15 cellular contexts compared by ENCODE assay signal in the genomic region with DNA sequence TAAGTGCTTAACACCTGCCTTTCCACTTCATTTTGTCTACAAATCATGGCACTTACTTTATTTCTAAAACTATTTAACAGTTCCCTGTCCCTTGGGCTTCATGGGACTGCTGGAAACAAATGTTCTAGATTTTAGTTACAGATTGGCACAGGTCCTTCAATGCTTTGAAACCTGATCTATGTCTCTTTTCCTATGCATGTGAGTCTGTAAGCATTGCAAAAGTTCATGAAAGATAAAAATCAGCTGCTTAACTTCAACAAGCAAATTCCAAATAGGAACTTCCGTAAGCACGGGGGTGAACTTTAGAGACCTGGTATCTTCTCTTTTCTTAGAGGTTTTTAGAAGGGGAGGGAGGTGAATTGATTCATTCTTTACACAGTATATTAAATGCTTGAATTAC. TPM values are rescaled to one million over a fixed set of nuclear protein-coding genes. Genes with fewer than 3 reads are reported as not detected.
"Had no signal": no experiment of that assay in that cellular context is flagged by ENCODE, and none has a peak within 500 bp of the region (broad histone marks: within the 10 kb centered on the region; RNA-seq: fewer than 3 reads in every experiment).

No MANE protein-coding gene starts in this region.

- H3K27ac ChIP-seq: body of pancreas, esophagus muscularis mucosa, gastrocnemius medialis, heart right ventricle, left ventricle myocardium inferior, upper lobe of right lung had no signal

- DNase-seq: activated naive CD4-positive, alpha-beta T cell treated with anti-CD3 and anti-CD28 coated beads, Interleukin-2, amount 50 U/mL, for 16 hours; amniotic stem cell; body of pancreas; dermis blood vessel endothelial cell; gastrocnemius medialis; heart right ventricle; left ventricle myocardium inferior; mesenchymal stem cell; stimulated activated CD4-positive, alpha-beta T cell treated with anti-CD3 and anti-CD28 coated beads, Interleukin-15, amount 100 ng/mL, for 24 hours; stimulated activated CD4-positive, alpha-beta T cell treated with anti-CD3 and anti-CD28 coated beads, Interleukin-4, amount 100 ng/mL, for 24 hours; T-helper 17 cell; upper lobe of right lung had no signal

- H3K9me3 Mint-ChIP-seq: neural crest cell; stimulated activated naive CD8-positive, alpha-beta T cell treated with anti-CD3 and anti-CD28 coated beads, Interleukin-15, Interleukin-2, amounts not matched to agents 100 ng/mL and 50 ng/mL, for 24 hours had no signal

- H3K36me3 ChIP-seq: gastrocnemius medialis, left ventricle myocardium inferior, upper lobe of right lung had no signal

- H3K9me3 ChIP-seq: body of pancreas, esophagus muscularis mucosa, gastrocnemius medialis, heart right ventricle, left ventricle myocardium inferior, upper lobe of right lung had no signal

- H3K4me3 Mint-ChIP-seq: neural crest cell; stimulated activated naive CD8-positive, alpha-beta T cell treated with anti-CD3 and anti-CD28 coated beads, Interleukin-15, Interleukin-2, amounts not matched to agents 100 ng/mL and 50 ng/mL, for 24 hours; T-helper 17 cell had no signal

- H3K27me3 ChIP-seq: body of pancreas, esophagus muscularis mucosa had no signal

- H3K4me1 ChIP-seq: body of pancreas, esophagus muscularis mucosa, gastrocnemius medialis, heart right ventricle, left ventricle myocardium inferior, upper lobe of right lung had no signal

- H3K4me3 ChIP-seq: body of pancreas, esophagus muscularis mucosa, gastrocnemius medialis, heart right ventricle, left ventricle myocardium inferior, upper lobe of right lung had no signal

- H3K27ac Mint-ChIP-seq: stimulated activated naive CD8-positive, alpha-beta T cell treated with anti-CD3 and anti-CD28 coated beads, Interleukin-15, Interleukin-2, amounts not matched to agents 100 ng/mL and 50 ng/mL, for 24 hours; T-helper 17 cell had no signal

RNA-seq across cellular contexts. Expression of a gene that starts 9.5 kb away (rescaled TPM):
- total RNA-seq: dermis blood vessel endothelial cell, T-helper 17 cell had no signal
